In the genomic region with DNA sequence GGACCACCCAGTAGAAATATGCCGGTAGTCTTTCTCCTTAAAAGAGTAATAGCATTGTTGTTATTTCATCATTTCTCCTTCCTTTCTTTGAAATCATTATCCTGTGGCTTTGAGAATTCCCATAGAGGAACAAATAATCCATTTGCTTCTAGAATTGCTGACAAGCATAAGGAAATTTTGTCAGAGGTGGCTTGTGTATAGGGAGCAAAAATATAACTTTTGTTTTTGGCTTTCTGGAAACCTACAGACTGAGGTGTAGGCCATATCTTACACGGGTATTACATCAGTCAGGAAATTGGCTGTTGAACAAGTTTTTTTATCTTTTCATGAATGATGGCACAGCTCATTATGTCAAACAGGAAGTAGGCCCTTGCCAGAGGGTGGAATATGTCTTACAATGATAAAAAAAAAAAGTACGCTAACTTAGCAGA, we compare ENCODE assay signal across 1 cellular context.
TF ChIP-seq lines count a peak whose summit lies in the region.

No MANE protein-coding gene starts in this region.

TF ChIP-seq in K562, 482 proteins besides CTCF, POLR2A, EP300 and RAD21 (continued from another document):
- TF ChIP-seq, protein P1, sequence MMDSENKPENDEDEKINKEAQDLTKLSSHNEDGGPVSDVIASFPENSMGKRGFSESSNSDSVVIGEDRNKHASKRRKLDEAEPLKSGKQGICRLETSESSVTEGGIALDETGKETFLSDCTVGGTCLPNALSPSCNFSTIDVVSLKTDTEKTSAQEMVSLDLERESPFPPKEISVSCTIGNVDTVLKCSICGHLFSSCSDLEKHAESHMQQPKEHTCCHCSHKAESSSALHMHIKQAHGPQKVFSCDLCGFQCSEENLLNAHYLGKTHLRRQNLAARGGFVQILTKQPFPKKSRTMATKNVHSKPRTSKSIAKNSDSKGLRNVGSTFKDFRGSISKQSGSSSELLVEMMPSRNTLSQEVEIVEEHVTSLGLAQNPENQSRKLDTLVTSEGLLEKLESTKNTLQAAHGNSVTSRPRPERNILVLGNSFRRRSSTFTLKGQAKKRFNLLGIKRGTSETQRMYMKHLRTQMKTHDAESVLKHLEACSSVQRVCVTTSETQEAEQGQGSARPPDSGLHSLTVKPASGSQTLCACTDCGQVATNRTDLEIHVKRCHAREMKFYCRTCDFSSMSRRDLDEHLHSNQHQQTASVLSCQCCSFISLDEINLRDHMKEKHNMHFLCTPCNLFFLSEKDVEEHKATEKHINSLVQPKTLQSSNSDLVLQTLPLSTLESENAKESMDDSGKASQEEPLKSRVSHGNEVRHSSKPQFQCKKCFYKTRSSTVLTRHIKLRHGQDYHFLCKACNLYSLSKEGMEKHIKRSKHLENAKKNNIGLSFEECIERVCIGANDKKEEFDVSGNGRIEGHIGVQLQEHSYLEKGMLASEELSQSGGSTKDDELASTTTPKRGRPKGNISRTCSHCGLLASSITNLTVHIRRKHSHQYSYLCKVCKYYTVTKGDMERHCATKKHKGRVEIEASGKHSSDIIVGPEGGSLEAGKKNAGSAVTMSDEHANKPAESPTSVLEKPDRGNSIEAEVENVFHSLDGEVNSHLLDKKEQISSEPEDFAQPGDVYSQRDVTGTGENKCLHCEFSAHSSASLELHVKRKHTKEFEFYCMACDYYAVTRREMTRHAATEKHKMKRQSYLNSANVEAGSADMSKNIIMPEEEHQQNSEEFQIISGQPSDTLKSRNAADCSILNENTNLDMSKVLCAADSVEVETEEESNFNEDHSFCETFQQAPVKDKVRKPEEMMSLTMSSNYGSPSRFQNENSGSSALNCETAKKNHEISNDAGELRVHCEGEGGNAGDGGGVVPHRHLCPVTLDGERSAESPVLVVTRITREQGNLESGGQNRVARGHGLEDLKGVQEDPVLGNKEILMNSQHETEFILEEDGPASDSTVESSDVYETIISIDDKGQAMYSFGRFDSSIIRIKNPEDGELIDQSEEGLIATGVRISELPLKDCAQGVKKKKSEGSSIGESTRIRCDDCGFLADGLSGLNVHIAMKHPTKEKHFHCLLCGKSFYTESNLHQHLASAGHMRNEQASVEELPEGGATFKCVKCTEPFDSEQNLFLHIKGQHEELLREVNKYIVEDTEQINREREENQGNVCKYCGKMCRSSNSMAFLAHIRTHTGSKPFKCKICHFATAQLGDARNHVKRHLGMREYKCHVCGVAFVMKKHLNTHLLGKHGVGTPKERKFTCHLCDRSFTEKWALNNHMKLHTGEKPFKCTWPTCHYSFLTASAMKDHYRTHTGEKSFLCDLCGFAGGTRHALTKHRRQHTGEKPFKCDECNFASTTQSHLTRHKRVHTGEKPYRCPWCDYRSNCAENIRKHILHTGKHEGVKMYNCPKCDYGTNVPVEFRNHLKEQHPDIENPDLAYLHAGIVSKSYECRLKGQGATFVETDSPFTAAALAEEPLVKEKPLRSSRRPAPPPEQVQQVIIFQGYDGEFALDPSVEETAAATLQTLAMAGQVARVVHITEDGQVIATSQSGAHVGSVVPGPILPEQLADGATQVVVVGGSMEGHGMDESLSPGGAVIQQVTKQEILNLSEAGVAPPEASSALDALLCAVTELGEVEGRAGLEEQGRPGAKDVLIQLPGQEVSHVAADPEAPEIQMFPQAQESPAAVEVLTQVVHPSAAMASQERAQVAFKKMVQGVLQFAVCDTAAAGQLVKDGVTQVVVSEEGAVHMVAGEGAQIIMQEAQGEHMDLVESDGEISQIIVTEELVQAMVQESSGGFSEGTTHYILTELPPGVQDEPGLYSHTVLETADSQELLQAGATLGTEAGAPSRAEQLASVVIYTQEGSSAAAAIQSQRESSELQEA (IDR thresholded peaks at IDR 0.05; ENCODE audit: low read depth), result no peak
- TF ChIP-seq GTF2E2 (tag; IDR thresholded peaks at IDR 0.05) (0 out of 2 replicates have a peak, but pooled peaks have one; percentile 81), PCBP1 (IDR thresholded peaks at IDR 0.05; ENCODE audit: low read depth, low read length, poor library complexity, severe bottlenecking) (no peak), ELF1 (tag; IDR thresholded peaks at IDR 0.05) (peak; percentile 84), ZNF644 (tag; IDR thresholded peaks at IDR 0.05; ENCODE audit: low read depth) (no peak), SMARCC2 (IDR thresholded peaks at IDR 0.05; ENCODE audit: low read depth) (no peak), HDGF (IDR thresholded peaks at IDR 0.05) (no peak), CHD2 (IDR thresholded peaks at IDR 0.05; ENCODE audit: low read depth, low read length) (no peak), SMARCA5 (IDR thresholded peaks at IDR 0.05) (no peak), FOS (IDR thresholded peaks at IDR 0.05; ENCODE audit: extremely low read depth, insufficient read length) (no peak)
- TF ChIP-seq, protein P2, sequence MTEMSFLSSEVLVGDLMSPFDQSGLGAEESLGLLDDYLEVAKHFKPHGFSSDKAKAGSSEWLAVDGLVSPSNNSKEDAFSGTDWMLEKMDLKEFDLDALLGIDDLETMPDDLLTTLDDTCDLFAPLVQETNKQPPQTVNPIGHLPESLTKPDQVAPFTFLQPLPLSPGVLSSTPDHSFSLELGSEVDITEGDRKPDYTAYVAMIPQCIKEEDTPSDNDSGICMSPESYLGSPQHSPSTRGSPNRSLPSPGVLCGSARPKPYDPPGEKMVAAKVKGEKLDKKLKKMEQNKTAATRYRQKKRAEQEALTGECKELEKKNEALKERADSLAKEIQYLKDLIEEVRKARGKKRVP (CRISPR knock-in tag; IDR thresholded peaks at IDR 0.05), result peak; percentile 98
- TF ChIP-seq, protein P3, sequence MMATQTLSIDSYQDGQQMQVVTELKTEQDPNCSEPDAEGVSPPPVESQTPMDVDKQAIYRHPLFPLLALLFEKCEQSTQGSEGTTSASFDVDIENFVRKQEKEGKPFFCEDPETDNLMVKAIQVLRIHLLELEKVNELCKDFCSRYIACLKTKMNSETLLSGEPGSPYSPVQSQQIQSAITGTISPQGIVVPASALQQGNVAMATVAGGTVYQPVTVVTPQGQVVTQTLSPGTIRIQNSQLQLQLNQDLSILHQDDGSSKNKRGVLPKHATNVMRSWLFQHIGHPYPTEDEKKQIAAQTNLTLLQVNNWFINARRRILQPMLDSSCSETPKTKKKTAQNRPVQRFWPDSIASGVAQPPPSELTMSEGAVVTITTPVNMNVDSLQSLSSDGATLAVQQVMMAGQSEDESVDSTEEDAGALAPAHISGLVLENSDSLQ (IDR thresholded peaks at IDR 0.05), result no peak
- TF ChIP-seq, protein P4, sequence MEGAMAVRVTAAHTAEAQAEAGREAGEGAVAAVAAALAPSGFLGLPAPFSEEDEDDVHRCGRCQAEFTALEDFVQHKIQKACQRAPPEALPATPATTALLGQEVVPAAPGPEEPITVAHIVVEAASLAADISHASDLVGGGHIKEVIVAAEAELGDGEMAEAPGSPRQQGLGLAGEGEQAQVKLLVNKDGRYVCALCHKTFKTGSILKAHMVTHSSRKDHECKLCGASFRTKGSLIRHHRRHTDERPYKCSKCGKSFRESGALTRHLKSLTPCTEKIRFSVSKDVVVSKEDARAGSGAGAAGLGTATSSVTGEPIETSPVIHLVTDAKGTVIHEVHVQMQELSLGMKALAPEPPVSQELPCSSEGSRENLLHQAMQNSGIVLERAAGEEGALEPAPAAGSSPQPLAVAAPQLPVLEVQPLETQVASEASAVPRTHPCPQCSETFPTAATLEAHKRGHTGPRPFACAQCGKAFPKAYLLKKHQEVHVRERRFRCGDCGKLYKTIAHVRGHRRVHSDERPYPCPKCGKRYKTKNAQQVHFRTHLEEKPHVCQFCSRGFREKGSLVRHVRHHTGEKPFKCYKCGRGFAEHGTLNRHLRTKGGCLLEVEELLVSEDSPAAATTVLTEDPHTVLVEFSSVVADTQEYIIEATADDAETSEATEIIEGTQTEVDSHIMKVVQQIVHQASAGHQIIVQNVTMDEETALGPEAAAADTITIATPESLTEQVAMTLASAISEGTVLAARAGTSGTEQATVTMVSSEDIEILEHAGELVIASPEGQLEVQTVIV (CRISPR knock-in tag; IDR thresholded peaks at IDR 0.05; ENCODE audit: borderline replicate concordance), result peak; percentile 72; the same call in 1 of the 2 replicates
- TF ChIP-seq, protein P5, sequence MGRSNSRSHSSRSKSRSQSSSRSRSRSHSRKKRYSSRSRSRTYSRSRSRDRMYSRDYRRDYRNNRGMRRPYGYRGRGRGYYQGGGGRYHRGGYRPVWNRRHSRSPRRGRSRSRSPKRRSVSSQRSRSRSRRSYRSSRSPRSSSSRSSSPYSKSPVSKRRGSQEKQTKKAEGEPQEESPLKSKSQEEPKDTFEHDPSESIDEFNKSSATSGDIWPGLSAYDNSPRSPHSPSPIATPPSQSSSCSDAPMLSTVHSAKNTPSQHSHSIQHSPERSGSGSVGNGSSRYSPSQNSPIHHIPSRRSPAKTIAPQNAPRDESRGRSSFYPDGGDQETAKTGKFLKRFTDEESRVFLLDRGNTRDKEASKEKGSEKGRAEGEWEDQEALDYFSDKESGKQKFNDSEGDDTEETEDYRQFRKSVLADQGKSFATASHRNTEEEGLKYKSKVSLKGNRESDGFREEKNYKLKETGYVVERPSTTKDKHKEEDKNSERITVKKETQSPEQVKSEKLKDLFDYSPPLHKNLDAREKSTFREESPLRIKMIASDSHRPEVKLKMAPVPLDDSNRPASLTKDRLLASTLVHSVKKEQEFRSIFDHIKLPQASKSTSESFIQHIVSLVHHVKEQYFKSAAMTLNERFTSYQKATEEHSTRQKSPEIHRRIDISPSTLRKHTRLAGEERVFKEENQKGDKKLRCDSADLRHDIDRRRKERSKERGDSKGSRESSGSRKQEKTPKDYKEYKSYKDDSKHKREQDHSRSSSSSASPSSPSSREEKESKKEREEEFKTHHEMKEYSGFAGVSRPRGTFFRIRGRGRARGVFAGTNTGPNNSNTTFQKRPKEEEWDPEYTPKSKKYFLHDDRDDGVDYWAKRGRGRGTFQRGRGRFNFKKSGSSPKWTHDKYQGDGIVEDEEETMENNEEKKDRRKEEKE (IDR thresholded peaks at IDR 0.05; ENCODE audit: borderline replicate concordance in 1 of 2, control insufficient read depth in 1 of 2, low read depth in 2 of 2, low read length in 1 of 2), result no peak
